Comparison of ENCODE assay signal across 1 cellular context in genomic region chr14:100662850-100663527, GRCh38.
TF ChIP-seq lines count a peak whose summit lies in the region.

No MANE protein-coding gene starts in this region.

TF ChIP-seq in SK-N-SH, 30 proteins besides CTCF, POLR2A, EP300 and RAD21 (continued from another document):
- TF ChIP-seq, protein P1, sequence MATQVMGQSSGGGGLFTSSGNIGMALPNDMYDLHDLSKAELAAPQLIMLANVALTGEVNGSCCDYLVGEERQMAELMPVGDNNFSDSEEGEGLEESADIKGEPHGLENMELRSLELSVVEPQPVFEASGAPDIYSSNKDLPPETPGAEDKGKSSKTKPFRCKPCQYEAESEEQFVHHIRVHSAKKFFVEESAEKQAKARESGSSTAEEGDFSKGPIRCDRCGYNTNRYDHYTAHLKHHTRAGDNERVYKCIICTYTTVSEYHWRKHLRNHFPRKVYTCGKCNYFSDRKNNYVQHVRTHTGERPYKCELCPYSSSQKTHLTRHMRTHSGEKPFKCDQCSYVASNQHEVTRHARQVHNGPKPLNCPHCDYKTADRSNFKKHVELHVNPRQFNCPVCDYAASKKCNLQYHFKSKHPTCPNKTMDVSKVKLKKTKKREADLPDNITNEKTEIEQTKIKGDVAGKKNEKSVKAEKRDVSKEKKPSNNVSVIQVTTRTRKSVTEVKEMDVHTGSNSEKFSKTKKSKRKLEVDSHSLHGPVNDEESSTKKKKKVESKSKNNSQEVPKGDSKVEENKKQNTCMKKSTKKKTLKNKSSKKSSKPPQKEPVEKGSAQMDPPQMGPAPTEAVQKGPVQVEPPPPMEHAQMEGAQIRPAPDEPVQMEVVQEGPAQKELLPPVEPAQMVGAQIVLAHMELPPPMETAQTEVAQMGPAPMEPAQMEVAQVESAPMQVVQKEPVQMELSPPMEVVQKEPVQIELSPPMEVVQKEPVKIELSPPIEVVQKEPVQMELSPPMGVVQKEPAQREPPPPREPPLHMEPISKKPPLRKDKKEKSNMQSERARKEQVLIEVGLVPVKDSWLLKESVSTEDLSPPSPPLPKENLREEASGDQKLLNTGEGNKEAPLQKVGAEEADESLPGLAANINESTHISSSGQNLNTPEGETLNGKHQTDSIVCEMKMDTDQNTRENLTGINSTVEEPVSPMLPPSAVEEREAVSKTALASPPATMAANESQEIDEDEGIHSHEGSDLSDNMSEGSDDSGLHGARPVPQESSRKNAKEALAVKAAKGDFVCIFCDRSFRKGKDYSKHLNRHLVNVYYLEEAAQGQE (IDR thresholded peaks at IDR 0.05; ENCODE audit: low read depth, low read length), result peak; percentile 91
- peak; percentile 46 for TF ChIP-seq GABPA (IDR thresholded peaks at IDR 0.05; ENCODE audit: low read depth)
- no peak for TF ChIP-seq TEAD4 (IDR thresholded peaks at IDR 0.05; ENCODE audit: borderline replicate concordance, insufficient read depth)
- no peak for TF ChIP-seq RXRA (IDR thresholded peaks at IDR 0.05; ENCODE audit: borderline replicate concordance, low read depth)
- TF ChIP-seq, protein P2, sequence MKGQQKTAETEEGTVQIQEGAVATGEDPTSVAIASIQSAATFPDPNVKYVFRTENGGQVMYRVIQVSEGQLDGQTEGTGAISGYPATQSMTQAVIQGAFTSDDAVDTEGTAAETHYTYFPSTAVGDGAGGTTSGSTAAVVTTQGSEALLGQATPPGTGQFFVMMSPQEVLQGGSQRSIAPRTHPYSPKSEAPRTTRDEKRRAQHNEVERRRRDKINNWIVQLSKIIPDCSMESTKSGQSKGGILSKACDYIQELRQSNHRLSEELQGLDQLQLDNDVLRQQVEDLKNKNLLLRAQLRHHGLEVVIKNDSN (IDR thresholded peaks at IDR 0.05; ENCODE audit: borderline replicate concordance, low read depth), result no peak
